Comparison of ENCODE assay signal across 8 cellular contexts in genomic region chr5:175534070-175534932, GRCh38. TPM values are rescaled to one million over a fixed set of nuclear protein-coding genes. Genes with fewer than 3 reads are reported as not detected.
DNase-seq lines count a peak whose midpoint lies in the region; ATAC-seq and TF ChIP-seq lines count a peak whose summit lies in the region.

No MANE protein-coding gene starts in this region.

- peak; percentile 97 for TF ChIP-seq CTCF in lower lobe of right lung (IDR thresholded peaks at IDR 0.05)

- peak; percentile 96 to 97 for ATAC-seq in CD4-positive, CD25-positive, alpha-beta regulatory T cell (ENCODE audit: low read depth in 2 of 2)
- peak; percentile 95 for ATAC-seq in GM19438 (IDR thresholded peaks at IDR 0.05; ENCODE audit: low read depth, unreplicated experiment)
- peak; percentile 91 for ATAC-seq in HG03520 (IDR thresholded peaks at IDR 0.05; ENCODE audit: unreplicated experiment)
- peak; percentile 95 to 97 for ATAC-seq in lower lobe of right lung

- H3K27me3 ChIP-seq in CD4-positive, CD25-positive, alpha-beta regulatory T cell (ENCODE audit: control insufficient read depth, insufficient read depth, low read length) = no peaks in the 10 kb centered on the region
- H3K27me3 ChIP-seq in lower lobe of right lung (ENCODE audit: low read depth) = peaks cover 5% of the 10 kb centered on the region

- H3K4me1 Mint-ChIP-seq in CD4-positive, CD25-positive, alpha-beta regulatory T cell = peaks cover 8 to 19% (median 10%) of the 10 kb centered on the region in 4 donors

- no peaks in the 10 kb centered on the region for H3K9me3 ChIP-seq in CD4-positive, CD25-positive, alpha-beta regulatory T cell (ENCODE audit: control insufficient read depth in 2 of 2, low read length in 2 of 2)
- H3K9me3 ChIP-seq in lower lobe of right lung = no peaks in the 10 kb centered on the region

- peaks cover 9% of the 10 kb centered on the region for H3K4me1 ChIP-seq in CD4-positive, CD25-positive, alpha-beta regulatory T cell (ENCODE audit: control insufficient read depth, insufficient read depth, low read length, poor library complexity, severe bottlenecking)
- H3K4me1 ChIP-seq in lower lobe of right lung = peaks cover 4% of the 10 kb centered on the region

- no peak overlapping the region for H3K27ac ChIP-seq in CD4-positive, CD25-positive, alpha-beta regulatory T cell (ENCODE audit: insufficient read depth, low read length, poor library complexity, severe bottlenecking)
- no peak overlapping the region for H3K27ac ChIP-seq in lower lobe of right lung

- intact Hi-C loops in lower lobe of right lung (cut with DNase I) = loop anchor here (10.0 kb wide), 1 partner anchor 180 kb away; no protein-coding TSS in a partner anchor

- no peaks in the 10 kb centered on the region for H3K36me3 ChIP-seq in CD4-positive, CD25-positive, alpha-beta regulatory T cell (ENCODE audit: control insufficient read depth, insufficient read depth, low read length)
- H3K36me3 ChIP-seq in lower lobe of right lung = no peaks in the 10 kb centered on the region

- peak overlapping the region; percentile 11 to 93 (median 73) for H3K27ac Mint-ChIP-seq in CD4-positive, CD25-positive, alpha-beta regulatory T cell

- no peaks in the 10 kb centered on the region for H3K9me3 Mint-ChIP-seq in CD4-positive, CD25-positive, alpha-beta regulatory T cell

- peak; percentile 67 to 88 (median 81) for DNase-seq in CD4-positive, CD25-positive, alpha-beta regulatory T cell
- DNase-seq in NCI-H748 treated with DMSO at 0.1 percent for 48 hours (lab: John Stamatoyannopoulos, UW) (peak; percentile 61), dermis blood vessel endothelial cell (peak; percentile 86), lower lobe of right lung (peak; percentile 89)
- peak; percentile 86 to 89 for DNase-seq in activated CD4-positive, alpha-beta T cell treated with anti-CD3 and anti-CD28 coated beads, Interleukin-2, amount 50 U/mL, for 48 hours
- DNase-seq in stimulated activated CD8-positive, alpha-beta memory T cell treated with anti-CD3 and anti-CD28 coated beads, Interleukin-12 subunit alpha, Interleukin-12 subunit beta, amount 100 ng/mL, for 1 hour (ENCODE audit: low read depth) = peak; percentile 68

- peak overlapping the region; percentile 45 for H3K4me3 ChIP-seq in CD4-positive, CD25-positive, alpha-beta regulatory T cell (ENCODE audit: low read depth, low read length)
- H3K4me3 ChIP-seq in lower lobe of right lung = no peak overlapping the region

- peaks cover 5% of the 10 kb centered on the region for H3K27me3 Mint-ChIP-seq in CD4-positive, CD25-positive, alpha-beta regulatory T cell

- H3K4me3 Mint-ChIP-seq in CD4-positive, CD25-positive, alpha-beta regulatory T cell = peak overlapping the region in 3 of 4 donors; percentile 64 to 81 (median 78)

- H3K36me3 Mint-ChIP-seq in CD4-positive, CD25-positive, alpha-beta regulatory T cell = peaks cover 3% of the 10 kb centered on the region

RNA-seq across cellular contexts. Expression of gene SFXN1, which starts 55.9 kb away (rescaled TPM):
- total RNA-seq in CD4-positive, CD25-positive, alpha-beta regulatory T cell = 82.3 TPM
- 10 to 100 TPM; 63.5 to 83.8 (median 76.0) TPM for polyA plus RNA-seq in CD4-positive, CD25-positive, alpha-beta regulatory T cell
- total RNA-seq in dermis blood vessel endothelial cell (109 and 176 TPM in 2 replicates), lower lobe of right lung (15.7 TPM)
